In genomic region chr14:94628578-94628977, GRCh38 we compare ENCODE assay signal across 10 cellular contexts. TPM values are rescaled to one million over a fixed set of nuclear protein-coding genes. Genes with fewer than 3 reads are reported as not detected.
"Had no signal": no experiment of that assay in that cellular context is flagged by ENCODE, and none has a peak within 500 bp of the region (broad histone marks: within the 10 kb centered on the region; RNA-seq: fewer than 3 reads in every experiment).

No MANE protein-coding gene starts in this region.

- H3K9ac ChIP-seq: GM23248 had no signal

- H3K4me3 ChIP-seq: GM23248, HAP-1, K562 had no signal

- H2AFZ ChIP-seq: GM23248 had no signal

- H3K4me1 ChIP-seq: HAP-1 had no signal

- H3K27ac ChIP-seq: GM23248, HL-60 had no signal

- H3K9me3 ChIP-seq: HAP-1 had no signal

- ATAC-seq: HCT116, K562 had no signal

- DNase-seq: GM23248, GOT3, H7, IMR-90, KG1 had no signal

- H3K36me3 ChIP-seq: HAP-1 had no signal

RNA-seq across cellular contexts. Expression of gene SERPINA3, which starts 16.4 kb away (rescaled TPM):
- total RNA-seq: H7, HT1080 had no signal
- polyA plus RNA-seq: K562 had no signal

RNA-seq across cellular contexts. Expression of gene SERPINA5, which starts 47.4 kb away (rescaled TPM):
- total RNA-seq: GM23248, HT1080, IMR-90 had no signal
- polyA plus RNA-seq: GM23248, IMR-90, K562 had no signal
